In genomic region chr3:8962226-8962861, GRCh38 we compare ENCODE assay signal across 8 cellular contexts. TPM values are rescaled to one million over a fixed set of nuclear protein-coding genes. Genes with fewer than 3 reads are reported as not detected.
DNase-seq lines count a peak whose midpoint lies in the region; ATAC-seq and TF ChIP-seq lines count a peak whose summit lies in the region.

No MANE protein-coding gene starts in this region.

- WGBS in mesodermal cell (ENCODE audit: insufficient coverage in 2 of 2), 2 experiments: 31 to 39% methylated on average over 5 of the region's 6 CpGs

- no peak overlapping the region for H2AFZ ChIP-seq in ACC112 (ENCODE audit: low read length, unreplicated experiment)

- H3K9me3 Mint-ChIP-seq in HFFc6: no peaks in the 10 kb centered on the region

- H3K27ac ChIP-seq in ACC112 (ENCODE audit: low read depth, low read length): peak overlapping the region; percentile 21
- H3K27ac ChIP-seq in mesodermal cell (ENCODE audit: low read depth, low read length, severe bottlenecking): peak overlapping the region; percentile 55

- peak overlapping the region; percentile 97 for H3K4me3 Mint-ChIP-seq in HFFc6

- ATAC-seq in HG02938 (IDR thresholded peaks at IDR 0.05; ENCODE audit: unreplicated experiment): no peak
- ATAC-seq in GM18868 (IDR thresholded peaks at IDR 0.05; ENCODE audit: unreplicated experiment): no peak

- H3K79me2 ChIP-seq in ACC112 (ENCODE audit: control insufficient read depth, insufficient read depth, low read length, unreplicated experiment): peaks cover 58% of the 10 kb centered on the region

- peak overlapping the region; percentile 89 for H3K4me3 ChIP-seq in ACC112 (ENCODE audit: low read depth, low read length)
- peak overlapping the region; percentile 83 for H3K4me3 ChIP-seq in astrocyte of the cerebellum (ENCODE audit: low read depth, low read length)
- peak overlapping the region; percentile 72 for H3K4me3 ChIP-seq in mesodermal cell (ENCODE audit: extremely low read depth, insufficient read depth, low read length, poor library complexity, severe bottlenecking)

- H3K4me1 Mint-ChIP-seq in HFFc6 (ENCODE audit: low read depth): peaks cover 85% of the 10 kb centered on the region

- H3K36me3 ChIP-seq in ACC112 (ENCODE audit: insufficient read depth, low read length) (0 out of 2 replicates have a peak, but pooled peaks cover 7% of the 10 kb centered on the region), mesodermal cell (ENCODE audit: control insufficient read depth, insufficient read depth, low read length) (peaks cover 8% of the 10 kb centered on the region)

- peaks cover 1% of the 10 kb centered on the region; the same call in 1 of the 2 replicates for H3K27me3 Mint-ChIP-seq in HFFc6 (ENCODE audit: insufficient read depth)

- H3K36me3 Mint-ChIP-seq in HFFc6 (ENCODE audit: low read depth): peaks cover 40% of the 10 kb centered on the region

- in situ Hi-C loops in astrocyte of the cerebellum (cut with HindIII; ENCODE audit: low sequenced_read_pairs): no loop called here

- H3K9me3 ChIP-seq in mesodermal cell (ENCODE audit: control insufficient read depth, low read length): no peaks in the 10 kb centered on the region

- peaks cover 34% of the 10 kb centered on the region for H3K4me1 ChIP-seq in ACC112 (ENCODE audit: control insufficient read depth, insufficient read depth, low read length, unreplicated experiment)
- H3K4me1 ChIP-seq in mesodermal cell (ENCODE audit: control insufficient read depth, insufficient read depth, low read length, poor library complexity, severe bottlenecking): peaks cover 18% of the 10 kb centered on the region

- peak overlapping the region; percentile 88 for H3K27ac Mint-ChIP-seq in HFFc6

- TF ChIP-seq CTCF in HFFc6 (IDR thresholded peaks at IDR 0.05) (no peak), astrocyte of the cerebellum (IDR thresholded peaks at IDR 0.05; ENCODE audit: low read depth, low read length, missing control alignments) (no peak)

- H3K27me3 ChIP-seq in ACC112 (ENCODE audit: insufficient read depth, low read length): no peaks in the 10 kb centered on the region

- DNase-seq in HFFc6 (no peak), astrocyte of the cerebellum (ENCODE audit: low read depth) (no peak), NCI-H2107 (lab: John Stamatoyannopoulos, UW) (no peak), NCI-H1930 (lab: John Stamatoyannopoulos, UW) (no peak)

RNA-seq across cellular contexts. Expression of gene RAD18, which starts 0.9 kb away (rescaled TPM):
- total RNA-seq in HFFc6 (2021; fragmentation: NEBNext Ultra II Directional; extraction: Animal tissue kit (Norgen Biotek cat#: 25700)): 10 to 100 TPM; 25.0 to 34.0 (median 31.9) TPM
- polyA plus RNA-seq in mesodermal cell (2013, experiment 1 of 2): 12.1 TPM
- 13.9 TPM for polyA plus RNA-seq in mesodermal cell (2013, experiment 2 of 2)
